In genomic region chr17:57872536-57872935, GRCh38 we compare ENCODE assay signal across 2 cellular contexts.
TF ChIP-seq lines count a peak whose summit lies in the region.

No MANE protein-coding gene starts in this region.

TF ChIP-seq in A549, 52 proteins besides CTCF, POLR2A, EP300 and RAD21 (continued from another document):
- TF ChIP-seq BCL3 (IDR thresholded peaks at IDR 0.05): no peak
- TF ChIP-seq NPAS2 (CRISPR knock-in tag; IDR thresholded peaks at IDR 0.05; ENCODE audit: borderline replicate concordance): no peak

TF ChIP-seq in WTC11, 78 proteins besides CTCF, POLR2A, EP300 and RAD21 (continued from another document):
- TF ChIP-seq ZNF532 (CRISPR knock-in tag; IDR thresholded peaks at IDR 0.05; ENCODE audit: borderline replicate concordance) (no peak), ZNF121 (CRISPR knock-in tag; IDR thresholded peaks at IDR 0.05) (no peak), HMGXB4 (CRISPR knock-in tag; IDR thresholded peaks at IDR 0.05) (no peak), ZNF219 (CRISPR knock-in tag; IDR thresholded peaks at IDR 0.05; ENCODE audit: borderline replicate concordance) (no peak), MYBL2 (CRISPR knock-in tag; IDR thresholded peaks at IDR 0.05) (no peak), ZNF671 (CRISPR knock-in tag; IDR thresholded peaks at IDR 0.05) (no peak), NFATC4 (CRISPR knock-in tag; IDR thresholded peaks at IDR 0.05) (no peak)
